20 cellular contexts compared by ENCODE assay signal in the genomic region with DNA sequence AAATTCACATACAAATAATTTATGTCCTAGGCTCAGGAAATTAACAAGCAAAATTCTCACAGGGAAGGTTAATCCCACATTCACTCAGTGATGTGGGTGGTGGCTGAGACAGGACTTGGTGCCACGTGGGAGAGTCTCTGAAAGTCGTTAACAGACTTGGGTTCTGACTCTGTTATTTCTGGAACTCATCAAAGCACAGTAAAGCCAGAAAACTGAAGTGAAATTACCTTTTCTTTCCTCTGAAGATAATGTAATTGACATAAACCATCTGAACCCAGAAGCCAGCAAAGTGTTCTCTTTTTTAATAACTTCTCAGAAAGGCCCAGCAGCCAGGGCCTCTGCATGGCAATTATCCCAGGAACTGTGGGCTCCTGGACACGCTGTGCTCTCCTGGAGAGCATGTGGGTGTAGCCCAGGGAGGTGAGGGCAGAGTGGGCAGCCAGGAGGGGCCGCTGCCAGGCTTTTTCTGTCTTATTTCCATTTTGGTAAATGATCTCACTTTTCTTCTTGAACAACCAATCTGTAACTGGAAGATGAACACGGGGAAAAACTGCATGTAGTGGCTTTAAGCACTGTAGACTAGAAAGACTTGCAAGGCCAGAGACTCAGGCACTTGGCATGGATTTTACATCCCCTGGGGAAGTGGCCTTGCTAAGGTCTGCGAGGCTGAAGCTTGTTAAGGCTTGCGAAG.
DNase-seq lines count a peak whose midpoint lies in the region; ATAC-seq, FAIRE-seq and TF ChIP-seq lines count a peak whose summit lies in the region.
"Had no signal": no experiment of that assay in that cellular context is flagged by ENCODE, and none has a peak within 500 bp of the region (broad histone marks: within the 10 kb centered on the region; RNA-seq: fewer than 3 reads in every experiment).

No MANE protein-coding gene starts in this region.

- no peak overlapping the region for H3K4me3 Mint-ChIP-seq in astrocyte (ENCODE audit: unreplicated experiment)
- H3K4me3 Mint-ChIP-seq in stimulated activated memory B cell treated with anti-CD40 and anti-IgM and Interleukin-4, amounts not matched to agents 10 μg/mL and 1 μg/mL and 100 μg/mL, for 72 hours, result no peak overlapping the region
- H3K4me3 Mint-ChIP-seq: activated CD8-positive, alpha-beta T cell treated with anti-CD3 and anti-CD28 coated beads for 36 hours; activated naive CD8-positive, alpha-beta T cell treated with anti-CD3 and anti-CD28 coated beads, Interleukin-2, amount 10 ng/mL, durations not matched to agents 7 days and 5 days; activated T-cell treated with anti-CD3 and anti-CD28 coated beads, Interleukin-2, amount 50 U/mL, for 72 hours; immature natural killer cell; nephron progenitor cell; stimulated activated naive CD8-positive, alpha-beta T cell treated with anti-CD3 and anti-CD28 coated beads, Interleukin-15, amount 100 ng/mL, for 72 hours; T-helper 17 cell; WTC11 had no signal

- H3K36me3 ChIP-seq in Loucy (ENCODE audit: insufficient read depth, low read length) (no peaks in the 10 kb centered on the region), astrocyte (ENCODE audit: insufficient read depth, low read length) (no peaks in the 10 kb centered on the region), heart right ventricle (no peaks in the 10 kb centered on the region), stomach smooth muscle (ENCODE audit: control insufficient read depth in 2 of 2, insufficient read depth in 2 of 2, low read length in 2 of 2) (no peaks in the 10 kb centered on the region), trophoblast cell (ENCODE audit: control insufficient read depth in 1 of 2, insufficient read depth in 2 of 2, low read length in 2 of 2) (no peaks in the 10 kb centered on the region)
- H3K36me3 ChIP-seq: colonic mucosa had no signal

- no peak overlapping the region for H3K27ac Mint-ChIP-seq in astrocyte (ENCODE audit: unreplicated experiment)
- no peak overlapping the region for H3K27ac Mint-ChIP-seq in stimulated activated memory B cell treated with anti-CD40 and anti-IgM and Interleukin-4, amounts not matched to agents 10 μg/mL and 1 μg/mL and 100 μg/mL, for 72 hours
- H3K27ac Mint-ChIP-seq: activated CD8-positive, alpha-beta T cell treated with anti-CD3 and anti-CD28 coated beads for 36 hours; activated naive CD8-positive, alpha-beta T cell treated with anti-CD3 and anti-CD28 coated beads, Interleukin-2, amount 10 ng/mL, durations not matched to agents 7 days and 5 days; activated T-cell treated with anti-CD3 and anti-CD28 coated beads, Interleukin-2, amount 50 U/mL, for 72 hours; immature natural killer cell; nephron progenitor cell; stimulated activated naive CD8-positive, alpha-beta T cell treated with anti-CD3 and anti-CD28 coated beads, Interleukin-15, amount 100 ng/mL, for 72 hours; T-helper 17 cell; WTC11 had no signal

- H3K79me1 ChIP-seq in trophoblast cell (ENCODE audit: low read length), result no peaks in the 10 kb centered on the region

- H4K12ac ChIP-seq in trophoblast cell (ENCODE audit: low read depth, low read length), result no peak overlapping the region

- H3K27ac ChIP-seq in astrocyte (ENCODE audit: low read depth, low read length) (no peak overlapping the region), heart right ventricle (peak overlapping the region in 4 of 10 donors; percentile 16 to 43 (median 31)), stomach smooth muscle (ENCODE audit: low read length) (peak overlapping the region; percentile 53), trophoblast cell (ENCODE audit: low read depth, low read length) (no peak overlapping the region)
- H3K27ac ChIP-seq: colonic mucosa had no signal

- H3K14ac ChIP-seq in trophoblast cell (ENCODE audit: low read length), result no peak overlapping the region

- intact Hi-C loops in heart right ventricle (cut with DNase I), result no loop called here

- no peaks in the 10 kb centered on the region for H3F3A ChIP-seq in Loucy (ENCODE audit: low read depth)

- H3K4me2 ChIP-seq in Loucy (ENCODE audit: low read depth, low read length, poor library complexity, severe bottlenecking), result no peak overlapping the region
- H3K4me2 ChIP-seq in astrocyte (ENCODE audit: low read length), result no peak overlapping the region
- H3K4me2 ChIP-seq in trophoblast cell (ENCODE audit: low read length), result no peak overlapping the region

- H3K9me3 ChIP-seq in Loucy (ENCODE audit: insufficient read depth, low read depth, low read length) (no peaks in the 10 kb centered on the region), astrocyte (ENCODE audit: insufficient read depth, low read depth, low read length) (no peaks in the 10 kb centered on the region), heart right ventricle (peaks cover 0 to 3% (median 0%) of the 10 kb centered on the region in 11 donors), stomach smooth muscle (ENCODE audit: control insufficient read depth in 2 of 2, low read length in 2 of 2) (no peaks in the 10 kb centered on the region), trophoblast cell (ENCODE audit: insufficient read depth, low read depth, low read length) (peaks cover 7% of the 10 kb centered on the region)
- H3K9me3 ChIP-seq: colonic mucosa had no signal

- H3K9me2 ChIP-seq in Loucy (replicated peaks; ENCODE audit: low read depth, low read length), result no peaks in the 10 kb centered on the region

- H2AFZ ChIP-seq in Loucy (ENCODE audit: low read length) (0 out of 2 replicates have a peak overlapping the region, but pooled peaks have one; percentile 11), astrocyte (ENCODE audit: low read depth, low read length) (no peak overlapping the region), trophoblast cell (ENCODE audit: insufficient read depth, low read length, poor library complexity) (no peak overlapping the region)

- H3K9ac ChIP-seq in Loucy (ENCODE audit: low read depth, low read length, poor library complexity, severe bottlenecking) (no peak overlapping the region), astrocyte (ENCODE audit: low read length) (no peak overlapping the region), stomach smooth muscle (ENCODE audit: low read length in 2 of 2) (no peak overlapping the region), trophoblast cell (ENCODE audit: low read length) (no peak overlapping the region)

- peak; percentile 33 for DNase-seq in astrocyte (ENCODE audit: low read depth)
- DNase-seq in heart right ventricle, result peak in 1 of 2 donors; percentile 9
- no peak for DNase-seq in SW 1271 (lab: John Stamatoyannopoulos, UW)
- DNase-seq in trophoblast cell, result no peak
- no peak for DNase-seq in NCI-H2196 (lab: John Stamatoyannopoulos, UW; ENCODE audit: unreplicated experiment)
- DNase-seq: activated CD8-positive, alpha-beta T cell treated with anti-CD3 and anti-CD28 coated beads for 36 hours; activated naive CD8-positive, alpha-beta T cell treated with anti-CD3 and anti-CD28 coated beads, Interleukin-2, amount 10 ng/mL, durations not matched to agents 7 days and 5 days; activated T-cell treated with anti-CD3 and anti-CD28 coated beads, Interleukin-2, amount 50 U/mL, for 72 hours; colonic mucosa; immature natural killer cell; MM.1S; NCI-H1930; NCI-H510A; nephron progenitor cell; stimulated activated naive CD8-positive, alpha-beta T cell treated with anti-CD3 and anti-CD28 coated beads, Interleukin-15, amount 100 ng/mL, for 72 hours; T-helper 17 cell had no signal

- H3K4me3 ChIP-seq in Loucy (ENCODE audit: low read length, poor library complexity, severe bottlenecking), result no peak overlapping the region
- H3K4me3 ChIP-seq in astrocyte (ENCODE audit: insufficient read depth, low read depth, low read length), result no peak overlapping the region
- no peak overlapping the region for H3K4me3 ChIP-seq in heart right ventricle
- H3K4me3 ChIP-seq in stomach smooth muscle (ENCODE audit: low read length in 2 of 2), result no peak overlapping the region
- H3K4me3 ChIP-seq in trophoblast cell (ENCODE audit: low read depth, low read length), result no peak overlapping the region
- H3K4me3 ChIP-seq: colonic mucosa had no signal

- no peak overlapping the region for H3K23ac ChIP-seq in trophoblast cell (ENCODE audit: low read length)

- no peak overlapping the region for H3K18ac ChIP-seq in trophoblast cell (ENCODE audit: low read length)

- no peaks in the 10 kb centered on the region for H3K4me1 Mint-ChIP-seq in astrocyte (ENCODE audit: low read depth, unreplicated experiment)
- H3K4me1 Mint-ChIP-seq in stimulated activated memory B cell treated with anti-CD40 and anti-IgM and Interleukin-4, amounts not matched to agents 10 μg/mL and 1 μg/mL and 100 μg/mL, for 72 hours, result no peaks in the 10 kb centered on the region
- H3K4me1 Mint-ChIP-seq: activated naive CD8-positive, alpha-beta T cell treated with anti-CD3 and anti-CD28 coated beads, Interleukin-2, amount 10 ng/mL, durations not matched to agents 7 days and 5 days; immature natural killer cell; stimulated activated naive CD8-positive, alpha-beta T cell treated with anti-CD3 and anti-CD28 coated beads, Interleukin-15, amount 100 ng/mL, for 72 hours; T-helper 17 cell; WTC11 had no signal

- H3K36me3 Mint-ChIP-seq in astrocyte (ENCODE audit: low read depth, unreplicated experiment), result no peaks in the 10 kb centered on the region
- no peaks in the 10 kb centered on the region for H3K36me3 Mint-ChIP-seq in stimulated activated memory B cell treated with anti-CD40 and anti-IgM and Interleukin-4, amounts not matched to agents 10 μg/mL and 1 μg/mL and 100 μg/mL, for 72 hours
- H3K36me3 Mint-ChIP-seq: activated naive CD8-positive, alpha-beta T cell treated with anti-CD3 and anti-CD28 coated beads, Interleukin-2, amount 10 ng/mL, durations not matched to agents 7 days and 5 days; immature natural killer cell had no signal

- 42 to 49% methylated on average over 7 of the region's 7 CpGs for WGBS in heart right ventricle, 2 donors
- WGBS in trophoblast cell (ENCODE audit: extremely low coverage, insufficient coverage, insufficient read length), result no CpG with 5 or more reads among the region's 7 CpGs

- peaks cover 5% of the 10 kb centered on the region for H3K9me3 Mint-ChIP-seq in astrocyte (ENCODE audit: unreplicated experiment)
- peaks cover 9% of the 10 kb centered on the region for H3K9me3 Mint-ChIP-seq in stimulated activated memory B cell treated with anti-CD40 and anti-IgM and Interleukin-4, amounts not matched to agents 10 μg/mL and 1 μg/mL and 100 μg/mL, for 72 hours

- no peak overlapping the region for H2BK120ac ChIP-seq in trophoblast cell (ENCODE audit: insufficient read depth, low read length, poor library complexity)

- TF ChIP-seq CTCF in Loucy (conservative IDR thresholded peaks at IDR 0.05; ENCODE audit: low read length) (no peak), astrocyte (IDR thresholded peaks at IDR 0.05; ENCODE audit: insufficient read depth, low read depth, low read length) (no peak), heart right ventricle (IDR thresholded peaks at IDR 0.05) (no peak)

- no peaks in the 10 kb centered on the region for H3K27me3 Mint-ChIP-seq in astrocyte (ENCODE audit: low read depth, unreplicated experiment)
- no peaks in the 10 kb centered on the region for H3K27me3 Mint-ChIP-seq in stimulated activated memory B cell treated with anti-CD40 and anti-IgM and Interleukin-4, amounts not matched to agents 10 μg/mL and 1 μg/mL and 100 μg/mL, for 72 hours
- H3K27me3 Mint-ChIP-seq: activated CD8-positive, alpha-beta T cell treated with anti-CD3 and anti-CD28 coated beads for 36 hours; activated naive CD8-positive, alpha-beta T cell treated with anti-CD3 and anti-CD28 coated beads, Interleukin-2, amount 10 ng/mL, durations not matched to agents 7 days and 5 days; stimulated activated naive CD8-positive, alpha-beta T cell treated with anti-CD3 and anti-CD28 coated beads, Interleukin-15, amount 100 ng/mL, for 72 hours; T-helper 17 cell had no signal

- H2BK5ac ChIP-seq in trophoblast cell (ENCODE audit: low read depth, low read length, poor library complexity), result no peak overlapping the region

- ATAC-seq in heart right ventricle, result peak in 7 of 8 donors; percentile 44 to 92 (median 65)
- no peak for ATAC-seq in stimulated activated memory B cell treated with anti-CD40 and anti-IgM and Interleukin-4, amounts not matched to agents 10 μg/mL and 1 μg/mL and 100 μg/mL, for 72 hours
- ATAC-seq: activated CD8-positive, alpha-beta T cell treated with anti-CD3 and anti-CD28 coated beads for 36 hours; activated T-cell treated with anti-CD3 and anti-CD28 coated beads, Interleukin-2, amount 50 U/mL, for 72 hours; stimulated activated naive CD8-positive, alpha-beta T cell treated with anti-CD3 and anti-CD28 coated beads, Interleukin-15, amount 100 ng/mL, for 72 hours; T-helper 17 cell; WTC11 had no signal

- H4K20me1 ChIP-seq in Loucy (ENCODE audit: insufficient read depth, low read length, poor library complexity, severe bottlenecking), result no peaks in the 10 kb centered on the region
- no peaks in the 10 kb centered on the region for H4K20me1 ChIP-seq in astrocyte (ENCODE audit: insufficient read depth, low read length)

- H3K4me1 ChIP-seq in Loucy (ENCODE audit: insufficient read depth, low read length, poor library complexity, severe bottlenecking) (no peaks in the 10 kb centered on the region), astrocyte (ENCODE audit: insufficient read depth, low read length) (no peaks in the 10 kb centered on the region), heart right ventricle (peaks cover 0 to 12% (median 0%) of the 10 kb centered on the region in 9 donors), stomach smooth muscle (ENCODE audit: control insufficient read depth, insufficient read depth, low read length) (peaks cover 3% of the 10 kb centered on the region), trophoblast cell (ENCODE audit: control insufficient read depth in 1 of 2, insufficient read depth in 2 of 2, low read length in 2 of 2) (peaks cover 0 to 2% of the 10 kb centered on the region in 2 experiments)
- H3K4me1 ChIP-seq: colonic mucosa had no signal

- no peak overlapping the region for H4K8ac ChIP-seq in trophoblast cell (ENCODE audit: low read depth, low read length)

- H4K91ac ChIP-seq in trophoblast cell (ENCODE audit: low read depth, low read length), result no peak overlapping the region

- no peaks in the 10 kb centered on the region for H3K79me2 ChIP-seq in Loucy (ENCODE audit: insufficient read depth, low read length)
- no peaks in the 10 kb centered on the region for H3K79me2 ChIP-seq in astrocyte (ENCODE audit: insufficient read depth, low read length)
- H3K79me2 ChIP-seq in trophoblast cell (ENCODE audit: control insufficient read depth, insufficient read depth, low read length, poor library complexity), result no peaks in the 10 kb centered on the region

- H3K4ac ChIP-seq in trophoblast cell (ENCODE audit: low read depth, low read length), result no peak overlapping the region

- H3K27me3 ChIP-seq in Loucy (ENCODE audit: insufficient read depth, low read length, poor library complexity, severe bottlenecking) (no peaks in the 10 kb centered on the region), astrocyte (ENCODE audit: insufficient read depth, low read length) (no peaks in the 10 kb centered on the region), heart right ventricle (no peaks in the 10 kb centered on the region), stomach smooth muscle (ENCODE audit: control insufficient read depth in 1 of 2, insufficient read depth in 2 of 2, low read length in 2 of 2) (no peaks in the 10 kb centered on the region), trophoblast cell (ENCODE audit: insufficient read depth, low read length) (no peaks in the 10 kb centered on the region)
- H3K27me3 ChIP-seq: colonic mucosa had no signal

- no peak overlapping the region for H2BK12ac ChIP-seq in trophoblast cell (ENCODE audit: low read length)

- H2AK5ac ChIP-seq in trophoblast cell (ENCODE audit: low read length), result no peak overlapping the region

- no peak for FAIRE-seq in astrocyte (lab: Jason Lieb, UNC)
